ENCODE assay signal across 11 cellular contexts in genomic region chr2:117832905-117833613, GRCh38. TPM values are rescaled to one million over a fixed set of nuclear protein-coding genes. Genes with fewer than 3 reads are reported as not detected.
DNase-seq lines count a peak whose midpoint lies in the region; ATAC-seq and TF ChIP-seq lines count a peak whose summit lies in the region.
"Had no signal": no experiment of that assay in that cellular context is flagged by ENCODE, and none has a peak within 500 bp of the region (broad histone marks: within the 10 kb centered on the region; RNA-seq: fewer than 3 reads in every experiment).

No MANE protein-coding gene starts in this region.

- H3K27ac Mint-ChIP-seq in WTC11, result no peak overlapping the region
- H3K27ac Mint-ChIP-seq: activated T-helper 1 cell treated with anti-CD3 and anti-CD28 coated beads, Interleukin-12 subunit alpha, Interleukin-12 subunit beta, Interleukin-2, Interleukin-4 antibody, amounts not matched to agents 30 ng/mL and 10 ng/mL and 1 ng/mL, durations not matched to agents 14 hours and 24 hours and 36 hours had no signal

- 0 out of 2 replicates have a peak, but pooled peaks cover 4% of the 10 kb centered on the region for H3F3A ChIP-seq in GM23248 (ENCODE audit: insufficient read depth)

- no peak overlapping the region for H3K4me2 ChIP-seq in GM23248 (ENCODE audit: unreplicated experiment)

- no peaks in the 10 kb centered on the region for H4K20me1 ChIP-seq in GM23248 (ENCODE audit: insufficient read depth)

- no peaks in the 10 kb centered on the region for H3K9me3 Mint-ChIP-seq in WTC11
- H3K9me3 Mint-ChIP-seq: activated T-helper 1 cell treated with anti-CD3 and anti-CD28 coated beads, Interleukin-12 subunit alpha, Interleukin-12 subunit beta, Interleukin-2, Interleukin-4 antibody, amounts not matched to agents 30 ng/mL and 10 ng/mL and 1 ng/mL, durations not matched to agents 14 hours and 24 hours and 36 hours had no signal

- no peak for TF ChIP-seq CTCF in WTC11 (IDR thresholded peaks at IDR 0.05)
- no peak for TF ChIP-seq CTCF in fibroblast of villous mesenchyme (IDR thresholded peaks at IDR 0.05; ENCODE audit: insufficient read depth, low read depth, low read length)

- H3K4me3 ChIP-seq in GM23248 (no peak overlapping the region), fibroblast of villous mesenchyme (ENCODE audit: low read depth, low read length) (no peak overlapping the region)

- CTCF ChIA-PET in WTC11 (lab: Charles Lee), result no interaction called here

- H3K4me3 Mint-ChIP-seq in WTC11, result no peak overlapping the region
- H3K4me3 Mint-ChIP-seq: activated T-helper 1 cell treated with anti-CD3 and anti-CD28 coated beads, Interleukin-12 subunit alpha, Interleukin-12 subunit beta, Interleukin-2, Interleukin-4 antibody, amounts not matched to agents 30 ng/mL and 10 ng/mL and 1 ng/mL, durations not matched to agents 14 hours and 24 hours and 36 hours had no signal

- H3K27me3 Mint-ChIP-seq in WTC11 (ENCODE audit: low read depth), result peaks cover 9% of the 10 kb centered on the region

- no peaks in the 10 kb centered on the region for H3K79me2 ChIP-seq in GM23248 (ENCODE audit: insufficient read depth)

- H3K9me2 ChIP-seq in GM23248 (ENCODE audit: insufficient read depth), result no peaks in the 10 kb centered on the region

- H3K27ac ChIP-seq in GM23248, result no peak overlapping the region
- H3K27ac ChIP-seq: epithelial cell of prostate had no signal

- POLR2A ChIA-PET in WTC11 (lab: Charles Lee), result no interaction called here

- no peak overlapping the region for H3K9ac ChIP-seq in GM23248

- H2AFZ ChIP-seq in GM23248, result no peak overlapping the region

- peaks cover 54% of the 10 kb centered on the region for H3K36me3 Mint-ChIP-seq in WTC11

- in situ Hi-C loops in GM23248 (cut with MboI), result loop anchor here (10.0 kb wide), 1 partner anchor 172 kb away; no protein-coding TSS in a partner anchor

- H3K4me1 Mint-ChIP-seq in WTC11, result peaks cover 10% of the 10 kb centered on the region

- no peaks in the 10 kb centered on the region for H3K9me3 ChIP-seq in GM23248 (ENCODE audit: low read depth)

- H3K4me1 ChIP-seq in GM23248 (ENCODE audit: insufficient read depth), result no peaks in the 10 kb centered on the region

- ATAC-seq in WTC11 (peak; percentile 10; the same call in 1 of the 2 replicates), HG03045 (IDR thresholded peaks at IDR 0.05; ENCODE audit: unreplicated experiment) (no peak), GM21515 (IDR thresholded peaks at IDR 0.05; ENCODE audit: unreplicated experiment) (no peak), GM21717 (IDR thresholded peaks at IDR 0.05; ENCODE audit: unreplicated experiment) (no peak)

- peak; percentile 22 for DNase-seq in A172 (ENCODE audit: low spot score)
- DNase-seq in GM23248, result peak; percentile 74
- DNase-seq in WTC11 (ENCODE audit: low spot score), result peak; percentile 28
- peak; percentile 40 for DNase-seq in fibroblast of villous mesenchyme (ENCODE audit: low read depth)
- no peak for DNase-seq in HuH-7.5 (ENCODE audit: low spot score)
- DNase-seq: NCI-H2171 had no signal

- H3K36me3 ChIP-seq in GM23248 (ENCODE audit: low read depth), result peaks cover 29% of the 10 kb centered on the region

- 74 to 80% methylated on average over 9 of the region's 9 CpGs for WGBS in GM23248 (ENCODE audit: low coverage in 1 of 2, low lambda C conversion rate in 2 of 2, missing lambda C conversion rate in 2 of 2), 2 experiments

- no peaks in the 10 kb centered on the region for H3K27me3 ChIP-seq in GM23248 (replicated peaks; ENCODE audit: insufficient read depth)

TF ChIP-seq in WTC11, 78 proteins besides CTCF, POLR2A, EP300 and RAD21 (continues in another document):
- no peak for TF ChIP-seq FOXP1 (CRISPR knock-in tag; IDR thresholded peaks at IDR 0.05; ENCODE audit: borderline replicate concordance)
- peak; percentile 21; the same call in 1 of the 2 replicates for TF ChIP-seq ARID4B (CRISPR knock-in tag; IDR thresholded peaks at IDR 0.05; ENCODE audit: borderline replicate concordance)
- peak; percentile 48; the same call in 1 of the 2 replicates for TF ChIP-seq SMAD4 (CRISPR knock-in tag; IDR thresholded peaks at IDR 0.05)
- 0 out of 2 replicates have a peak, but pooled peaks have one; percentile 62 for TF ChIP-seq JUN (CRISPR knock-in tag; IDR thresholded peaks at IDR 0.05)
- no peak for TF ChIP-seq ATF2 (CRISPR knock-in tag; IDR thresholded peaks at IDR 0.05; ENCODE audit: borderline replicate concordance, low read depth)
- no peak for TF ChIP-seq ZNF138 (CRISPR knock-in tag; conservative IDR thresholded peaks at IDR 0.05)
- peak; percentile 79; the same call in 1 of the 2 replicates for TF ChIP-seq TEAD4 (CRISPR knock-in tag; IDR thresholded peaks at IDR 0.05)
- no peak for TF ChIP-seq TEAD1 (CRISPR knock-in tag; IDR thresholded peaks at IDR 0.05)
- no peak for TF ChIP-seq ZNF532 (CRISPR knock-in tag; IDR thresholded peaks at IDR 0.05; ENCODE audit: borderline replicate concordance)

RNA-seq across cellular contexts. Expression of gene DDX18, which starts 18.6 kb away (rescaled TPM):
- 91.9 and 108 TPM in 2 replicates for total RNA-seq in A172 (2014; rRNA removed; shearing (Covaris generic))
- total RNA-seq in GM23248 (2014; rRNA removed; shearing (Covaris generic)), result 44.5 and 46.3 TPM in 2 replicates
- 33.1 and 35.8 TPM in 2 replicates for polyA plus RNA-seq in GM23248 (2016; fragmentation: Nextera tagmentation; extraction: Ambion mirVana)
- total RNA-seq in WTC11 (2021) (76.2 to 107 TPM (median 83.3 TPM) in 3 replicates), fibroblast of villous mesenchyme (43.5 and 61.7 TPM in 2 replicates)
